18 cellular contexts compared by ENCODE assay signal in the genomic region with DNA sequence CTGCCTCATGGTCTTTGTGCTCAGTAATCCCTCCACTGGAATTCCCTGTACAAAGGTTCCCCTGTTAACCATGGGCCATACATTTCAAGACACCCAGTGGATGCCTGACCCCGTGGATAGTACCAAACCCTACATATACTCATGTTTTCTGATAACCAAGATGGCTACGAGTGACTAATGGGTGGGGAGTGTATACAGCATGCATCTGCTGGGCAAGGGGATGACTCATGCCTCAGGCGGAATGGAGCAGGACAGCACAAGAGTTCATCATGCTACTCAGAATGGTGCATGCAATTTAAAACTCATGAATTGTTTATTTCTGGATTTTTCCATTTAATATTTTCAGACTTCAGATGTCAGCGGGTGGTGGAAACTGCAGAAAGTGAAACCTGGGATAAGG. TPM values are rescaled to one million over a fixed set of nuclear protein-coding genes. Genes with fewer than 3 reads are reported as not detected.
DNase-seq lines count a peak whose midpoint lies in the region; ATAC-seq and TF ChIP-seq lines count a peak whose summit lies in the region.
"Had no signal": no experiment of that assay in that cellular context is flagged by ENCODE, and none has a peak within 500 bp of the region (broad histone marks: within the 10 kb centered on the region; RNA-seq: fewer than 3 reads in every experiment).

No MANE protein-coding gene starts in this region.

- DNase-seq in AG04449 (ENCODE audit: low read depth, low spot score) (peak; percentile 7), H4 (ENCODE audit: low spot score) (peak; percentile 56), SW480 (ENCODE audit: low spot score) (peak; percentile 64), foreskin fibroblast (peak; percentile 35 to 36), HEK293T (ENCODE audit: extremely low spot score) (no peak), endodermal cell (no peak), coronary artery (ENCODE audit: low spot score) (no peak)
- DNase-seq: activated naive CD4-positive, alpha-beta T cell treated with anti-CD3 and anti-CD28 coated beads, Interleukin-2, amount 10 ng/mL, durations not matched to agents 7 days and 5 days; esophagus squamous epithelium; GOT3; NCI-H146; NCI-H524; retina; stomach had no signal

- CTCF ChIA-PET in AG04449 (lab: Yijun Ruan, JAX) (interaction anchor here (1.7 kb wide), 1 partner anchor 19 kb away, joined by 8 read pairs; no protein-coding TSS in a partner anchor), HEK293T (lab: Yijun Ruan, JAX) (no interaction called here)

- H3K27me3 Mint-ChIP-seq in endodermal cell (ENCODE audit: insufficient read depth), result peaks cover 17% of the 10 kb centered on the region

- H3K27ac Mint-ChIP-seq in endodermal cell, result no peak overlapping the region
- H3K27ac Mint-ChIP-seq: activated naive CD4-positive, alpha-beta T cell treated with anti-CD3 and anti-CD28 coated beads, Interleukin-2, amount 10 ng/mL, durations not matched to agents 7 days and 5 days had no signal

- no peak overlapping the region for H3K27ac ChIP-seq in endodermal cell (ENCODE audit: low read depth, low read length)
- H3K27ac ChIP-seq in coronary artery, result no peak overlapping the region
- H3K27ac ChIP-seq: esophagus squamous epithelium, stomach had no signal

- H3K9ac ChIP-seq in endodermal cell (ENCODE audit: extremely low read depth, low read length, poor library complexity, severe bottlenecking), result no peak overlapping the region

- H3K4me3 ChIP-seq in AG04449 (ENCODE audit: low read depth, low read length) (no peak overlapping the region), foreskin fibroblast (ENCODE audit: low read depth in 1 of 2, low read length in 2 of 2) (no peak overlapping the region), endodermal cell (ENCODE audit: low read length) (no peak overlapping the region), coronary artery (no peak overlapping the region)
- H3K4me3 ChIP-seq: esophagus squamous epithelium, stomach had no signal

- no peak for ATAC-seq in GM18867 (IDR thresholded peaks at IDR 0.05; ENCODE audit: unreplicated experiment)
- ATAC-seq: Right ventricle myocardium inferior had no signal

- TF ChIP-seq CTCF in AG04449 (IDR thresholded peaks at IDR 0.05; ENCODE audit: insufficient read depth, low read length, missing control alignments) (no peak), foreskin fibroblast (IDR thresholded peaks at IDR 0.05; ENCODE audit: low read depth, low read length) (no peak), endodermal cell (conservative IDR thresholded peaks at IDR 0.05) (no peak), coronary artery (IDR thresholded peaks at IDR 0.05) (no peak)

- no peaks in the 10 kb centered on the region for H3K4me1 ChIP-seq in endodermal cell (ENCODE audit: control insufficient read depth, insufficient read depth, low read length)
- H3K4me1 ChIP-seq: esophagus squamous epithelium, stomach had no signal

- peaks cover 7% of the 10 kb centered on the region for H3K9me3 Mint-ChIP-seq in endodermal cell

- WGBS in endodermal cell (ENCODE audit: insufficient coverage in 1 of 2, insufficient read length in 1 of 2), 2 experiments, result 86 to 96% methylated on average over 3 to 4 of the region's 4 CpGs

- no peaks in the 10 kb centered on the region for H3K36me3 Mint-ChIP-seq in endodermal cell (ENCODE audit: low read depth)
- H3K36me3 Mint-ChIP-seq: activated naive CD4-positive, alpha-beta T cell treated with anti-CD3 and anti-CD28 coated beads, Interleukin-2, amount 10 ng/mL, durations not matched to agents 7 days and 5 days had no signal

- no peak overlapping the region for H3K4me3 Mint-ChIP-seq in endodermal cell
- H3K4me3 Mint-ChIP-seq: activated naive CD4-positive, alpha-beta T cell treated with anti-CD3 and anti-CD28 coated beads, Interleukin-2, amount 10 ng/mL, durations not matched to agents 7 days and 5 days had no signal

- POLR2A ChIA-PET in AG04449 (lab: Yijun Ruan, JAX), result no interaction called here
- POLR2A ChIA-PET in HEK293T (lab: Yijun Ruan, JAX), result no interaction called here

- peaks cover 17% of the 10 kb centered on the region for H3K9me3 ChIP-seq in endodermal cell (ENCODE audit: control insufficient read depth, low read length)
- H3K9me3 ChIP-seq: esophagus squamous epithelium had no signal

- no peaks in the 10 kb centered on the region for H3K4me1 Mint-ChIP-seq in endodermal cell
- H3K4me1 Mint-ChIP-seq: activated naive CD4-positive, alpha-beta T cell treated with anti-CD3 and anti-CD28 coated beads, Interleukin-2, amount 10 ng/mL, durations not matched to agents 7 days and 5 days had no signal

- H3K27me3 ChIP-seq in endodermal cell (ENCODE audit: control insufficient read depth, insufficient read depth, low read length, poor library complexity, severe bottlenecking), result no peaks in the 10 kb centered on the region

- H3K36me3 ChIP-seq in endodermal cell (ENCODE audit: control insufficient read depth, insufficient read depth, low read length), result no peaks in the 10 kb centered on the region
- H3K36me3 ChIP-seq: esophagus squamous epithelium, stomach had no signal

TF ChIP-seq in HEK293T, 16 proteins besides CTCF, POLR2A, EP300 and RAD21:
- no peak for TF ChIP-seq FOXA1 (IDR thresholded peaks at IDR 0.05)
- TF ChIP-seq ELF4 (IDR thresholded peaks at IDR 0.05), result no peak
- TF ChIP-seq ARNT (IDR thresholded peaks at IDR 0.05), result no peak
- TF ChIP-seq HDGF (IDR thresholded peaks at IDR 0.05; ENCODE audit: borderline replicate concordance), result no peak
- TF ChIP-seq LEF1 (IDR thresholded peaks at IDR 0.05; ENCODE audit: borderline replicate concordance), result no peak
- TF ChIP-seq L3MBTL2 (conservative IDR thresholded peaks at IDR 0.05), result no peak
- TF ChIP-seq ZNF384 (IDR thresholded peaks at IDR 0.05), result no peak
- TF ChIP-seq SP1 (IDR thresholded peaks at IDR 0.05), result no peak
- no peak for TF ChIP-seq CTBP1 (IDR thresholded peaks at IDR 0.05; ENCODE audit: borderline replicate concordance)
- TF ChIP-seq, protein P1, sequence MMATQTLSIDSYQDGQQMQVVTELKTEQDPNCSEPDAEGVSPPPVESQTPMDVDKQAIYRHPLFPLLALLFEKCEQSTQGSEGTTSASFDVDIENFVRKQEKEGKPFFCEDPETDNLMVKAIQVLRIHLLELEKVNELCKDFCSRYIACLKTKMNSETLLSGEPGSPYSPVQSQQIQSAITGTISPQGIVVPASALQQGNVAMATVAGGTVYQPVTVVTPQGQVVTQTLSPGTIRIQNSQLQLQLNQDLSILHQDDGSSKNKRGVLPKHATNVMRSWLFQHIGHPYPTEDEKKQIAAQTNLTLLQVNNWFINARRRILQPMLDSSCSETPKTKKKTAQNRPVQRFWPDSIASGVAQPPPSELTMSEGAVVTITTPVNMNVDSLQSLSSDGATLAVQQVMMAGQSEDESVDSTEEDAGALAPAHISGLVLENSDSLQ (IDR thresholded peaks at IDR 0.05), result no peak

RNA-seq across cellular contexts. Expression of a gene that starts 13.3 kb away (rescaled TPM):
- total RNA-seq in H4 (2014; rRNA removed; shearing (Covaris generic)), result 0.56 TPM in 1 of 2 replicates, not detected in the other
- under 1 TPM in 1 of 2 donors, not detected in 1; 0.07 TPM for total RNA-seq in endodermal cell
- 2.8 TPM for polyA plus RNA-seq in endodermal cell (2013, experiment 1 of 2)
- 2.1 TPM for polyA plus RNA-seq in endodermal cell (2013, experiment 2 of 2)
- total RNA-seq: G401 had no signal
- polyA plus RNA-seq: BJ had no signal

RNA-seq across cellular contexts. Expression of a gene that starts 53.6 kb away (rescaled TPM):
- total RNA-seq in H4 (2014; rRNA removed; shearing (Covaris generic)), result 41.4 and 43.2 TPM in 2 replicates
- total RNA-seq in endodermal cell, result 10 to 100 TPM; 39.1 to 45.7 TPM
- 57.6 TPM for polyA plus RNA-seq in endodermal cell (2013, experiment 1 of 2)
- 55.8 TPM for polyA plus RNA-seq in endodermal cell (2013, experiment 2 of 2)

Comparison
In these comparisons a context has a peak if more than half of its experiments do, and no peak if none do; other contexts are left out.
1. DNase-seq: peak in AG04449 (single experiment), H4 (single experiment), SW480 (single experiment) and foreskin fibroblast (2 of 2); none in HEK293T (single experiment), endodermal cell (single experiment) and coronary artery (single experiment).